ENCODE assay signal across 8 cellular contexts in genomic region chr7:8261711-8262695, GRCh38. TPM values are rescaled to one million over a fixed set of nuclear protein-coding genes. Genes with fewer than 3 reads are reported as not detected.
A peak's percentile ranks its signal among the peaks of the same experiment; 100 is the strongest.
DNase-seq lines count a peak whose midpoint lies in the region; ATAC-seq, FAIRE-seq and TF ChIP-seq lines count a peak whose summit lies in the region.

Gene ICA1, minus strand, starts transcription at chr7:8262167. Its CDS starts 26,241 bp downstream, at chr7:8235926.

- H3K4me1 Mint-ChIP-seq in astrocyte (ENCODE audit: low read depth, unreplicated experiment) = no peaks in the 10 kb centered on the region

- H3K9me2 ChIP-seq in OCI-LY1 (ENCODE audit: low read depth, low read length) = no peaks in the 10 kb centered on the region

- H2AFZ ChIP-seq in OCI-LY1 (ENCODE audit: low read length) = no peak within 1 kb of the TSS
- H2AFZ ChIP-seq in astrocyte (ENCODE audit: low read depth, low read length) = peak within 1 kb of the TSS; percentile 83

- H3K4me3 ChIP-seq in BJ (ENCODE audit: low read depth, low read length) (peak within 1 kb of the TSS; percentile 51), OCI-LY1 (ENCODE audit: low read depth, low read length, poor library complexity, severe bottlenecking) (peak within 1 kb of the TSS; percentile 50), astrocyte (ENCODE audit: insufficient read depth, low read depth, low read length) (peak within 1 kb of the TSS; percentile 65), right cardiac atrium (ENCODE audit: low read length) (peak within 1 kb of the TSS; percentile 92)

- H3K36me3 ChIP-seq in BJ (ENCODE audit: control insufficient read depth, insufficient read depth, low read length) (no peaks in the 10 kb centered on the region), OCI-LY1 (ENCODE audit: insufficient read depth, low read length) (no peaks in the 10 kb centered on the region), astrocyte (ENCODE audit: insufficient read depth, low read length) (no peaks in the 10 kb centered on the region)

- peak; percentile 67 for ATAC-seq in GM18909 (IDR thresholded peaks at IDR 0.05; ENCODE audit: poor library complexity, unreplicated experiment)
- ATAC-seq in HG03571 (IDR thresholded peaks at IDR 0.05; ENCODE audit: unreplicated experiment) = peak; percentile 64
- ATAC-seq in right cardiac atrium = peak; percentile 92 to 97

- peak within 1 kb of the TSS; percentile 89 for H3K4me3 Mint-ChIP-seq in astrocyte (ENCODE audit: unreplicated experiment)

- H3K27me3 ChIP-seq in BJ (ENCODE audit: control insufficient read depth, insufficient read depth, low read length) (peaks cover 5% of the 10 kb centered on the region), OCI-LY1 (ENCODE audit: insufficient read depth, low read length) (peaks cover 4% of the 10 kb centered on the region; the same call in 1 of the 2 replicates), astrocyte (ENCODE audit: insufficient read depth, low read length) (peaks cover 17% of the 10 kb centered on the region), right cardiac atrium (ENCODE audit: control insufficient read depth, insufficient read depth) (no peaks in the 10 kb centered on the region)

- POLR2A ChIA-PET in BJ (lab: Charles Lee) = no interaction called here

- no peaks in the 10 kb centered on the region for H3K9me3 ChIP-seq in OCI-LY1 (ENCODE audit: low read length)
- no peaks in the 10 kb centered on the region for H3K9me3 ChIP-seq in astrocyte (ENCODE audit: insufficient read depth, low read depth, low read length)
- H3K9me3 ChIP-seq in right cardiac atrium (ENCODE audit: control insufficient read depth, low read length) = no peaks in the 10 kb centered on the region

- peak within 1 kb of the TSS; percentile 21 for H3K27ac Mint-ChIP-seq in astrocyte (ENCODE audit: unreplicated experiment)

- H3K4me1 ChIP-seq in OCI-LY1 (ENCODE audit: insufficient read depth, low read length, severe bottlenecking) = peaks cover 3% of the 10 kb centered on the region
- no peaks in the 10 kb centered on the region for H3K4me1 ChIP-seq in astrocyte (ENCODE audit: insufficient read depth, low read length)
- H3K4me1 ChIP-seq in right cardiac atrium (ENCODE audit: control insufficient read depth, insufficient read depth, low read length) = no peaks in the 10 kb centered on the region

- H4K20me1 ChIP-seq in OCI-LY1 (ENCODE audit: insufficient read depth, low read length) (no peaks in the 10 kb centered on the region), astrocyte (ENCODE audit: insufficient read depth, low read length) (no peaks in the 10 kb centered on the region)

- CTCF ChIA-PET in BJ (lab: Yijun Ruan, JAX) = no interaction called here

- H3K36me3 Mint-ChIP-seq in astrocyte (ENCODE audit: low read depth, unreplicated experiment) = no peaks in the 10 kb centered on the region

- WGBS in right cardiac atrium = 1% methylated on average over 109 of the region's 109 CpGs

- peak within 1 kb of the TSS; percentile 42; the same call in 1 of the 2 replicates for H3K4me2 ChIP-seq in OCI-LY1 (ENCODE audit: low read length)
- H3K4me2 ChIP-seq in astrocyte (ENCODE audit: low read length) = peak within 1 kb of the TSS; percentile 84

- H3K27ac ChIP-seq in OCI-LY1 (ENCODE audit: low read depth, low read length, poor library complexity, severe bottlenecking) (no peak within 1 kb of the TSS), astrocyte (ENCODE audit: low read depth, low read length) (no peak within 1 kb of the TSS), right cardiac atrium (ENCODE audit: low read length) (peak within 1 kb of the TSS; percentile 99)

- intact Hi-C loops in right cardiac atrium (cut with DNase I) (no loop called here), posterior vena cava (cut with DNase I) (no loop called here)

- FAIRE-seq in astrocyte (lab: Jason Lieb, UNC) = no peak

- H3K79me2 ChIP-seq in OCI-LY1 (ENCODE audit: insufficient read depth, low read length) (no peaks in the 10 kb centered on the region), astrocyte (ENCODE audit: insufficient read depth, low read length) (no peaks in the 10 kb centered on the region)

- DNase-seq in BJ (ENCODE audit: low read depth) (no peak), astrocyte (ENCODE audit: low read depth) (peak; percentile 20), right cardiac atrium (peak; percentile 80 to 90 (median 89)), posterior vena cava (ENCODE audit: low spot score) (peak; percentile 91), superior temporal gyrus (ENCODE audit: extremely low spot score) (no peak)

- H3K9ac ChIP-seq in OCI-LY1 (ENCODE audit: low read length) (no peak within 1 kb of the TSS), astrocyte (ENCODE audit: low read length) (peak within 1 kb of the TSS; percentile 66)

- no peaks in the 10 kb centered on the region for H3F3A ChIP-seq in OCI-LY1 (ENCODE audit: insufficient read depth, low read length)

- TF ChIP-seq CTCF in BJ (IDR thresholded peaks at IDR 0.05; ENCODE audit: insufficient read depth, low read depth, low read length) (no peak), OCI-LY1 (IDR thresholded peaks at IDR 0.05; ENCODE audit: low read length) (no peak), astrocyte (IDR thresholded peaks at IDR 0.05; ENCODE audit: insufficient read depth, low read depth, low read length) (no peak)

- no peaks in the 10 kb centered on the region for H3K27me3 Mint-ChIP-seq in astrocyte (ENCODE audit: low read depth, unreplicated experiment)

- H3K9me3 Mint-ChIP-seq in astrocyte (ENCODE audit: unreplicated experiment) = no peaks in the 10 kb centered on the region

RNA-seq across cellular contexts. Expression of gene ICA1, which starts in this region (rescaled TPM):
- polyA plus RNA-seq in BJ (2011; rRNA removed) = 0.15 and 0.60 TPM in 2 replicates
- polyA minus RNA-seq in BJ (2011; rRNA and poly(A)+ RNA removed) = not detected in 2 replicates
- total RNA-seq in astrocyte = 4.9 and 8.0 TPM in 2 replicates
- 10 to 100 TPM; 70.0 to 98.2 (median 73.7) TPM for total RNA-seq in right cardiac atrium
- 36.8 TPM for polyA plus RNA-seq in right cardiac atrium
- total RNA-seq in posterior vena cava = 10 to 100 TPM in 1 of 2 donors, 1 to 10 TPM in 1; 9.4 to 11.8 TPM

Comparison
In these comparisons a context has a peak if more than half of its experiments do, and no peak if none do; other contexts are left out.
1. RNA of gene ICA1 (polyA plus RNA-seq): 36.8 TPM in right cardiac atrium (single experiment); 0.15 to 0.60 TPM in BJ; every median in the first group is over 10 times any median in the second.
2. DNase-seq: peak in astrocyte (single experiment), right cardiac atrium (3 of 3) and posterior vena cava (single experiment); none in BJ (single experiment) and superior temporal gyrus (single experiment).
3. Peak in every context shown above with its lines, with median percentiles within 50 percentile points of each other: H3K4me3 ChIP-seq and ATAC-seq.